ENCODE assay signal across 14 cellular contexts in the genomic region with DNA sequence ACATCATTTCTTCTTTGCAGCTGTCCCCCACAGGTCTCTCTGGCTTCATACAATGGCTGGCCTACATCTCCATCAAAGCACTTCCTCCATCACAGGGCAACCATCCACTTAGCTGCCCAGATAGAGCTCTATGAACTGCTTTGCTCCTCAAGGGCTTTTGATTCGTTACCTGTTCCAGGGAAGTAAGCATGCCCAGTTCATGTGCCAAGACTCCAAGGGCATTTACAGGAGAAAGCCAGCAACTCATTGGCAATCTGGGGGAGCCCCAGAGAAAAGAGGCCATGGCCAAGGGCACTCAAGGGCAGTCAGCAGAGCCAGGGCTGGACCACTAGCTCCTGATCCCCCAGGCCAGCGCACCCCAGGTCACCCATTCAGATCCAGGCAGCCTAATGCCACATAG. TPM values are rescaled to one million over a fixed set of nuclear protein-coding genes. Genes with fewer than 3 reads are reported as not detected.
DNase-seq lines count a peak whose midpoint lies in the region.
"Had no signal": no experiment of that assay in that cellular context is flagged by ENCODE, and none has a peak within 500 bp of the region (broad histone marks: within the 10 kb centered on the region; RNA-seq: fewer than 3 reads in every experiment).

No MANE protein-coding gene starts in this region.

- H3K4me3 Mint-ChIP-seq in activated naive CD8-positive, alpha-beta T cell = no peak overlapping the region
- no peak overlapping the region for H3K4me3 Mint-ChIP-seq in activated naive CD8-positive, alpha-beta T cell treated with anti-CD3 and anti-CD28 coated beads for 36 hours
- H3K4me3 Mint-ChIP-seq in activated T-helper 1 cell treated with anti-CD3 and anti-CD28 coated beads, Interleukin-12 subunit alpha, Interleukin-12 subunit beta, Interleukin-2, Interleukin-4 antibody, amounts not matched to agents 30 ng/mL and 10 ng/mL and 1 ng/mL, durations not matched to agents 14 hours and 24 hours and 36 hours = no peak overlapping the region
- H3K4me3 Mint-ChIP-seq in immature natural killer cell = peak overlapping the region in 3 of 5 donors; percentile 12 to 60 (median 40)
- H3K4me3 Mint-ChIP-seq: CD4-positive, alpha-beta memory T cell; HFFc6 had no signal

- no peaks in the 10 kb centered on the region for H3K36me3 Mint-ChIP-seq in activated naive CD8-positive, alpha-beta T cell
- peaks cover 10% of the 10 kb centered on the region for H3K36me3 Mint-ChIP-seq in activated naive CD8-positive, alpha-beta T cell treated with anti-CD3 and anti-CD28 coated beads for 36 hours
- peaks cover 6% of the 10 kb centered on the region for H3K36me3 Mint-ChIP-seq in activated T-helper 1 cell treated with anti-CD3 and anti-CD28 coated beads, Interleukin-12 subunit alpha, Interleukin-12 subunit beta, Interleukin-2, Interleukin-4 antibody, amounts not matched to agents 30 ng/mL and 10 ng/mL and 1 ng/mL, durations not matched to agents 14 hours and 24 hours and 36 hours (ENCODE audit: low read depth)
- peaks cover 0 to 5% (median 0%) of the 10 kb centered on the region in 3 donors for H3K36me3 Mint-ChIP-seq in immature natural killer cell

- no peaks in the 10 kb centered on the region for H3K27me3 Mint-ChIP-seq in activated naive CD8-positive, alpha-beta T cell
- no peaks in the 10 kb centered on the region for H3K27me3 Mint-ChIP-seq in activated naive CD8-positive, alpha-beta T cell treated with anti-CD3 and anti-CD28 coated beads for 36 hours
- no peaks in the 10 kb centered on the region for H3K27me3 Mint-ChIP-seq in activated T-helper 1 cell treated with anti-CD3 and anti-CD28 coated beads, Interleukin-12 subunit alpha, Interleukin-12 subunit beta, Interleukin-2, Interleukin-4 antibody, amounts not matched to agents 30 ng/mL and 10 ng/mL and 1 ng/mL, durations not matched to agents 14 hours and 24 hours and 36 hours (ENCODE audit: insufficient read depth)
- peaks cover 0 to 4% (median 3%) of the 10 kb centered on the region in 3 donors for H3K27me3 Mint-ChIP-seq in immature natural killer cell (ENCODE audit: low read depth in 3 of 3)

- no peak for DNase-seq in activated naive CD8-positive, alpha-beta T cell treated with anti-CD3 and anti-CD28 coated beads for 36 hours
- DNase-seq in activated T-helper 1 cell treated with anti-CD3 and anti-CD28 coated beads, Interleukin-12 subunit alpha, Interleukin-12 subunit beta, Interleukin-2, Interleukin-4 antibody, amounts not matched to agents 30 ng/mL and 10 ng/mL and 1 ng/mL, durations not matched to agents 14 hours and 24 hours and 36 hours (ENCODE audit: low spot score) = no peak
- DNase-seq in immature natural killer cell (no peak), AML-193 (lab: John Stamatoyannopoulos, UW) (no peak), NCI-H128 (lab: John Stamatoyannopoulos, UW; ENCODE audit: unreplicated experiment) (no peak)
- DNase-seq in stimulated activated CD4-positive, alpha-beta T cell treated with anti-CD3 and anti-CD28 coated beads, Interleukin-4, amount 100 ng/mL, for 1 hour = no peak
- DNase-seq: BE2C; CD4-positive, alpha-beta memory T cell; COR-L47; DMS153; GF-D8; HCEC 1CT; HFFc6 had no signal

- H3K27ac Mint-ChIP-seq in activated naive CD8-positive, alpha-beta T cell = peak overlapping the region; percentile 8
- no peak overlapping the region for H3K27ac Mint-ChIP-seq in activated naive CD8-positive, alpha-beta T cell treated with anti-CD3 and anti-CD28 coated beads for 36 hours
- H3K27ac Mint-ChIP-seq in activated T-helper 1 cell treated with anti-CD3 and anti-CD28 coated beads, Interleukin-12 subunit alpha, Interleukin-12 subunit beta, Interleukin-2, Interleukin-4 antibody, amounts not matched to agents 30 ng/mL and 10 ng/mL and 1 ng/mL, durations not matched to agents 14 hours and 24 hours and 36 hours = peak overlapping the region; percentile 73
- peak overlapping the region in 2 of 6 donors; percentile 42 to 54 for H3K27ac Mint-ChIP-seq in immature natural killer cell
- H3K27ac Mint-ChIP-seq: HFFc6 had no signal

- intact Hi-C loops in activated T-helper 1 cell treated with anti-CD3 and anti-CD28 coated beads, Interleukin-12 subunit alpha, Interleukin-12 subunit beta, Interleukin-2, Interleukin-4 antibody, amounts not matched to agents 30 ng/mL and 10 ng/mL and 1 ng/mL, durations not matched to agents 14 hours and 24 hours and 36 hours (cut with micrococcal nuclease) = no loop called here

- no peaks in the 10 kb centered on the region for H3K9me3 Mint-ChIP-seq in activated naive CD8-positive, alpha-beta T cell (ENCODE audit: low read depth)
- peaks cover 2% of the 10 kb centered on the region for H3K9me3 Mint-ChIP-seq in activated naive CD8-positive, alpha-beta T cell treated with anti-CD3 and anti-CD28 coated beads for 36 hours
- no peaks in the 10 kb centered on the region for H3K9me3 Mint-ChIP-seq in activated T-helper 1 cell treated with anti-CD3 and anti-CD28 coated beads, Interleukin-12 subunit alpha, Interleukin-12 subunit beta, Interleukin-2, Interleukin-4 antibody, amounts not matched to agents 30 ng/mL and 10 ng/mL and 1 ng/mL, durations not matched to agents 14 hours and 24 hours and 36 hours
- H3K9me3 Mint-ChIP-seq in immature natural killer cell = peaks cover 0 to 2% (median 0%) of the 10 kb centered on the region in 6 donors
- H3K9me3 Mint-ChIP-seq: CD4-positive, alpha-beta memory T cell; HFFc6 had no signal

- H3K4me1 Mint-ChIP-seq in activated naive CD8-positive, alpha-beta T cell (ENCODE audit: low read depth) = peaks cover 11% of the 10 kb centered on the region
- peaks cover 4% of the 10 kb centered on the region for H3K4me1 Mint-ChIP-seq in activated naive CD8-positive, alpha-beta T cell treated with anti-CD3 and anti-CD28 coated beads for 36 hours
- peaks cover 7% of the 10 kb centered on the region for H3K4me1 Mint-ChIP-seq in activated T-helper 1 cell treated with anti-CD3 and anti-CD28 coated beads, Interleukin-12 subunit alpha, Interleukin-12 subunit beta, Interleukin-2, Interleukin-4 antibody, amounts not matched to agents 30 ng/mL and 10 ng/mL and 1 ng/mL, durations not matched to agents 14 hours and 24 hours and 36 hours (ENCODE audit: low read depth)
- peaks cover 24 to 26% of the 10 kb centered on the region in 2 donors for H3K4me1 Mint-ChIP-seq in immature natural killer cell

RNA-seq across cellular contexts. Expression of a gene that starts 24.5 kb away (rescaled TPM):
- total RNA-seq in activated naive CD8-positive, alpha-beta T cell treated with anti-CD3 and anti-CD28 coated beads for 36 hours = 1 to 10 TPM; 1.3 to 1.5 TPM
- total RNA-seq in activated T-helper 1 cell treated with anti-CD3 and anti-CD28 coated beads, Interleukin-12 subunit alpha, Interleukin-12 subunit beta, Interleukin-2, Interleukin-4 antibody, amounts not matched to agents 30 ng/mL and 10 ng/mL and 1 ng/mL, durations not matched to agents 14 hours and 24 hours and 36 hours = 0.54 and 0.73 TPM in 2 replicates
- polyA plus RNA-seq in immature natural killer cell = 1 to 10 TPM; 3.2 to 6.2 (median 3.4) TPM

RNA-seq across cellular contexts. Expression of a gene that starts 42.5 kb away (rescaled TPM):
- total RNA-seq in activated naive CD8-positive, alpha-beta T cell treated with anti-CD3 and anti-CD28 coated beads for 36 hours = 10 to 100 TPM; 21.3 to 21.6 TPM
- 24.0 and 24.9 TPM in 2 replicates for total RNA-seq in activated T-helper 1 cell treated with anti-CD3 and anti-CD28 coated beads, Interleukin-12 subunit alpha, Interleukin-12 subunit beta, Interleukin-2, Interleukin-4 antibody, amounts not matched to agents 30 ng/mL and 10 ng/mL and 1 ng/mL, durations not matched to agents 14 hours and 24 hours and 36 hours
- polyA plus RNA-seq in immature natural killer cell = 10 to 100 TPM; 16.5 to 44.8 (median 20.2) TPM

RNA-seq across cellular contexts. Expression of a gene that starts 42.8 kb away (rescaled TPM):
- total RNA-seq in activated naive CD8-positive, alpha-beta T cell treated with anti-CD3 and anti-CD28 coated beads for 36 hours = 10 to 100 TPM; 10.2 to 11.0 TPM
- 9.0 and 9.8 TPM in 2 replicates for total RNA-seq in activated T-helper 1 cell treated with anti-CD3 and anti-CD28 coated beads, Interleukin-12 subunit alpha, Interleukin-12 subunit beta, Interleukin-2, Interleukin-4 antibody, amounts not matched to agents 30 ng/mL and 10 ng/mL and 1 ng/mL, durations not matched to agents 14 hours and 24 hours and 36 hours
- 10 to 100 TPM; 31.6 to 45.7 (median 33.4) TPM for polyA plus RNA-seq in immature natural killer cell

Comparison
In these comparisons a context has a peak if more than half of its experiments do, and no peak if none do; other contexts are left out.
1. H3K4me3 Mint-ChIP-seq: peak in immature natural killer cell (3 of 5); none in activated naive CD8-positive, alpha-beta T cell (single experiment), activated naive CD8-positive, alpha-beta T cell treated with anti-CD3 and anti-CD28 coated beads for 36 hours (single experiment) and activated T-helper 1 cell treated with anti-CD3 and anti-CD28 coated beads, Interleukin-12 subunit alpha, Interleukin-12 subunit beta, Interleukin-2, Interleukin-4 antibody, amounts not matched to agents 30 ng/mL and 10 ng/mL and 1 ng/mL, durations not matched to agents 14 hours and 24 hours and 36 hours (single experiment).